ENCODE assay signal across 1 cellular context in genomic region chr4:73499996-73500765, GRCh38.
TF ChIP-seq lines count a peak whose summit lies in the region.

No MANE protein-coding gene starts in this region.

TF ChIP-seq in HepG2, 621 proteins besides CTCF, POLR2A, EP300 and RAD21 (continued from another document):
- TF ChIP-seq ZNF800 (CRISPR knock-in tag; IDR thresholded peaks at IDR 0.05) (no peak), GATAD2A (CRISPR knock-in tag; IDR thresholded peaks at IDR 0.05) (no peak), ZNF792 (CRISPR knock-in tag; IDR thresholded peaks at IDR 0.05) (no peak), NCOA2 (CRISPR knock-in tag; IDR thresholded peaks at IDR 0.05) (no peak), HNF1B (CRISPR knock-in tag; IDR thresholded peaks at IDR 0.05) (no peak), ZNF777 (CRISPR knock-in tag; IDR thresholded peaks at IDR 0.05) (no peak), JUN (CRISPR knock-in tag; IDR thresholded peaks at IDR 0.05) (no peak), IKZF1 (IDR thresholded peaks at IDR 0.05) (no peak), ZNF280D (CRISPR knock-in tag; IDR thresholded peaks at IDR 0.05) (no peak), REL (CRISPR knock-in tag; conservative IDR thresholded peaks at IDR 0.05) (no peak), ZNF276 (CRISPR knock-in tag; IDR thresholded peaks at IDR 0.05; ENCODE audit: low read depth) (no peak), SYNCRIP (IDR thresholded peaks at IDR 0.05; ENCODE audit: insufficient read depth, low read depth, low read length) (no peak), ZNF772 (CRISPR knock-in tag; IDR thresholded peaks at IDR 0.05) (no peak), SOX6 (IDR thresholded peaks at IDR 0.05) (no peak), SOX6 (CRISPR knock-in tag; IDR thresholded peaks at IDR 0.05) (no peak), CENPX (CRISPR knock-in tag; IDR thresholded peaks at IDR 0.05) (no peak)
